ENCODE assay signal across 26 cellular contexts in the genomic region with DNA sequence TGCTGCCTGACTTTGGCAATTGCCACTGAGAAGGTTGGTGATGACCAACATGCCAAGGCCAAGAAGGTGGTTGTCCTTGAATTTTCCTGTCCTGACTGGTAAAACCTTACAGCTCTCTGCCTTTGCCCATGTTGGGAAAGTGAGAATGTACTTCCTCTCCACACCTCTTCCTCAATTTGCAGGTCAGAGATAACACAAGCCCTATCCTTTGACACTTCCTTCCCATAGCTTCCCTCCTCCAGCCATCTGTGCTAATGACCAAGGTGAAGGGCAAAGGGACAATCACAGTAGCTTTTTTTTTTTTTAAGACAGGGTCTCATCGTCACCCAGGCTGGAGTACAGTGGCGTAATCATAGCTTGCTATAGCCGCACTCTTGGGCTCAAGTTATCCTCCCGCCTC. TPM values are rescaled to one million over a fixed set of nuclear protein-coding genes. Genes with fewer than 3 reads are reported as not detected.
DNase-seq lines count a peak whose midpoint lies in the region; ATAC-seq and TF ChIP-seq lines count a peak whose summit lies in the region.
"Had no signal": no experiment of that assay in that cellular context is flagged by ENCODE, and none has a peak within 500 bp of the region (broad histone marks: within the 10 kb centered on the region; RNA-seq: fewer than 3 reads in every experiment).

No MANE protein-coding gene starts in this region.

- H3K4me1 ChIP-seq in OCI-LY7 (ENCODE audit: insufficient read depth, low read length, poor library complexity, severe bottlenecking), result peaks cover 23% of the 10 kb centered on the region
- peaks cover 12% of the 10 kb centered on the region for H3K4me1 ChIP-seq in CD8-positive, alpha-beta memory T cell (ENCODE audit: insufficient read depth, low read length)
- H3K4me1 ChIP-seq in naive thymus-derived CD4-positive, alpha-beta T cell (ENCODE audit: control insufficient read depth in 2 of 2, insufficient read depth in 2 of 2, low read length in 2 of 2), result peaks cover 6 to 13% of the 10 kb centered on the region in 2 donors

- no peaks in the 10 kb centered on the region for H3K9me3 ChIP-seq in OCI-LY7 (ENCODE audit: low read length)
- no peaks in the 10 kb centered on the region for H3K9me3 ChIP-seq in CD8-positive, alpha-beta memory T cell (ENCODE audit: low read length)
- H3K9me3 ChIP-seq in naive thymus-derived CD4-positive, alpha-beta T cell (ENCODE audit: control insufficient read depth in 2 of 3, low read length in 3 of 3), result no peaks in the 10 kb centered on the region
- H3K9me3 ChIP-seq: gastroesophageal sphincter, vagina had no signal

- H3K4me3 Mint-ChIP-seq in activated naive CD8-positive, alpha-beta T cell treated with anti-CD3 and anti-CD28 coated beads for 36 hours, result no peak overlapping the region
- no peak overlapping the region for H3K4me3 Mint-ChIP-seq in activated naive CD8-positive, alpha-beta T cell treated with anti-CD3 and anti-CD28 coated beads, Interleukin-2, amount 50 U/mL, for 24 hours
- peak overlapping the region in 2 of 7 donors; percentile 8 to 37 for H3K4me3 Mint-ChIP-seq in CD8-positive, alpha-beta memory T cell
- no peak overlapping the region for H3K4me3 Mint-ChIP-seq in naive thymus-derived CD4-positive, alpha-beta T cell
- H3K4me3 Mint-ChIP-seq: activated CD4-positive, alpha-beta memory T cell treated with anti-CD3 and anti-CD28 coated beads for 36 hours; CD4-positive, alpha-beta memory T cell; central memory CD8-positive, alpha-beta T cell; HFFc6 had no signal

- no peaks in the 10 kb centered on the region for H3K9me3 Mint-ChIP-seq in activated naive CD8-positive, alpha-beta T cell treated with anti-CD3 and anti-CD28 coated beads for 36 hours
- no peaks in the 10 kb centered on the region for H3K9me3 Mint-ChIP-seq in activated naive CD8-positive, alpha-beta T cell treated with anti-CD3 and anti-CD28 coated beads, Interleukin-2, amount 50 U/mL, for 24 hours
- H3K9me3 Mint-ChIP-seq in CD8-positive, alpha-beta memory T cell, result peaks cover 0 to 10% (median 7%) of the 10 kb centered on the region in 5 donors
- peaks cover 0 to 17% (median 0%) of the 10 kb centered on the region in 11 donors for H3K9me3 Mint-ChIP-seq in naive thymus-derived CD4-positive, alpha-beta T cell
- H3K9me3 Mint-ChIP-seq: central memory CD8-positive, alpha-beta T cell had no signal

- H3K27ac Mint-ChIP-seq in activated naive CD8-positive, alpha-beta T cell treated with anti-CD3 and anti-CD28 coated beads for 36 hours, result peak overlapping the region; percentile 23
- no peak overlapping the region for H3K27ac Mint-ChIP-seq in activated naive CD8-positive, alpha-beta T cell treated with anti-CD3 and anti-CD28 coated beads, Interleukin-2, amount 50 U/mL, for 24 hours
- H3K27ac Mint-ChIP-seq in CD8-positive, alpha-beta memory T cell, result peak overlapping the region in 4 of 8 donors; percentile 14 to 100 (median 74)
- H3K27ac Mint-ChIP-seq in naive thymus-derived CD4-positive, alpha-beta T cell, result peak overlapping the region in 3 of 9 donors; percentile 28 to 100 (median 61)
- H3K27ac Mint-ChIP-seq: activated CD4-positive, alpha-beta memory T cell treated with anti-CD3 and anti-CD28 coated beads for 36 hours; HFFc6 had no signal

- peaks cover 16% of the 10 kb centered on the region for H3K36me3 ChIP-seq in OCI-LY7 (ENCODE audit: insufficient read depth, low read length)
- H3K36me3 ChIP-seq in CD8-positive, alpha-beta memory T cell (ENCODE audit: insufficient read depth, low read length), result no peaks in the 10 kb centered on the region
- H3K36me3 ChIP-seq in naive thymus-derived CD4-positive, alpha-beta T cell (ENCODE audit: control insufficient read depth in 2 of 3, insufficient read depth in 3 of 3, low read length in 3 of 3), result peaks cover 0 to 4% (median 0%) of the 10 kb centered on the region in 3 experiments
- H3K36me3 ChIP-seq: gastroesophageal sphincter, vagina had no signal

- POLR2A ChIA-PET in OCI-LY7 (lab: Charles Lee), result interaction anchor here (0.8 kb wide), 1 partner anchor 127 kb away, joined by 4 read pairs; no protein-coding TSS in a partner anchor
- POLR2A ChIA-PET in CD8-positive, alpha-beta memory T cell (lab: Charles Lee), result interaction anchor here (0.6 to 0.7 kb wide), 2 partner anchors 28 to 122 kb away, joined by 3 to 5 read pairs; no protein-coding TSS in a partner anchor
- POLR2A ChIA-PET in naive thymus-derived CD4-positive, alpha-beta T cell (lab: Charles Lee), result no interaction called here

- peaks cover 19% of the 10 kb centered on the region for H3K79me2 ChIP-seq in OCI-LY7 (ENCODE audit: insufficient read depth, low read depth, low read length)

- H3K9me2 ChIP-seq in OCI-LY7 (ENCODE audit: insufficient read depth, low read length), result no peaks in the 10 kb centered on the region

- no peak for TF ChIP-seq CTCF in OCI-LY7 (conservative IDR thresholded peaks at IDR 0.05; ENCODE audit: low read length)

- CTCF ChIA-PET in OCI-LY7 (lab: Charles Lee; ENCODE audit: unreplicated experiment), result interaction anchor here (0.5 to 0.6 kb wide), 2 partner anchors 15 to 93 kb away, joined by 3 read pairs; no protein-coding TSS in a partner anchor
- CTCF ChIA-PET in CD8-positive, alpha-beta memory T cell (lab: Charles Lee), result no interaction called here
- CTCF ChIA-PET in naive thymus-derived CD4-positive, alpha-beta T cell (lab: Charles Lee), result interaction anchor here (0.6 kb wide), 1 partner anchor 161 kb away, joined by 3 read pairs; no protein-coding TSS in a partner anchor

- no TSS peak for BruUV-seq in OCI-LY7 (replicated peaks; lab: Mats Ljungman, UMichigan)

- peaks cover 19% of the 10 kb centered on the region for H3K36me3 Mint-ChIP-seq in activated naive CD8-positive, alpha-beta T cell treated with anti-CD3 and anti-CD28 coated beads for 36 hours
- peaks cover 16% of the 10 kb centered on the region for H3K36me3 Mint-ChIP-seq in activated naive CD8-positive, alpha-beta T cell treated with anti-CD3 and anti-CD28 coated beads, Interleukin-2, amount 50 U/mL, for 24 hours (ENCODE audit: low read depth)
- peaks cover 0 to 20% (median 1%) of the 10 kb centered on the region in 3 donors for H3K36me3 Mint-ChIP-seq in CD8-positive, alpha-beta memory T cell
- H3K36me3 Mint-ChIP-seq in naive thymus-derived CD4-positive, alpha-beta T cell, result peaks cover 0 to 16% (median 0%) of the 10 kb centered on the region in 5 donors

- H3K4me1 Mint-ChIP-seq in activated naive CD8-positive, alpha-beta T cell treated with anti-CD3 and anti-CD28 coated beads for 36 hours, result peaks cover 22% of the 10 kb centered on the region
- H3K4me1 Mint-ChIP-seq in activated naive CD8-positive, alpha-beta T cell treated with anti-CD3 and anti-CD28 coated beads, Interleukin-2, amount 50 U/mL, for 24 hours, result peaks cover 31% of the 10 kb centered on the region
- peaks cover 30 to 31% (median 30%) of the 10 kb centered on the region in 3 donors for H3K4me1 Mint-ChIP-seq in CD8-positive, alpha-beta memory T cell
- H3K4me1 Mint-ChIP-seq in naive thymus-derived CD4-positive, alpha-beta T cell, result peaks cover 6 to 33% (median 24%) of the 10 kb centered on the region in 7 donors

- H3K27ac ChIP-seq in OCI-LY7 (ENCODE audit: low read depth, low read length, poor library complexity, severe bottlenecking), result no peak overlapping the region
- H3K27ac ChIP-seq in caudate nucleus (ENCODE audit: low read depth, low read length), result peak overlapping the region; percentile 20
- no peak overlapping the region for H3K27ac ChIP-seq in CD8-positive, alpha-beta memory T cell (ENCODE audit: low read depth, low read length)
- H3K27ac ChIP-seq in naive thymus-derived CD4-positive, alpha-beta T cell (ENCODE audit: low read depth, low read length), result no peak overlapping the region
- H3K27ac ChIP-seq: gastroesophageal sphincter, KMS-11, RWPE1, vagina had no signal

- intact Hi-C loops in OCI-LY7 (cut with micrococcal nuclease; ENCODE audit: unreplicated experiment), result no loop called here
- intact Hi-C loops in naive thymus-derived CD4-positive, alpha-beta T cell (cut with micrococcal nuclease), result no loop called here

- peaks cover 11% of the 10 kb centered on the region for H4K20me1 ChIP-seq in OCI-LY7 (ENCODE audit: insufficient read depth, low read length)

- no peaks in the 10 kb centered on the region for H3K27me3 ChIP-seq in CD8-positive, alpha-beta memory T cell (ENCODE audit: insufficient read depth, low read length, poor library complexity, severe bottlenecking)
- H3K27me3 ChIP-seq in naive thymus-derived CD4-positive, alpha-beta T cell (ENCODE audit: control insufficient read depth in 2 of 2, insufficient read depth in 2 of 2, low read length in 2 of 2), result no peaks in the 10 kb centered on the region
- H3K27me3 ChIP-seq: gastroesophageal sphincter, vagina had no signal

- DNase-seq in activated naive CD8-positive, alpha-beta T cell treated with anti-CD3 and anti-CD28 coated beads for 36 hours, result no peak
- no peak for DNase-seq in activated naive CD8-positive, alpha-beta T cell treated with anti-CD3 and anti-CD28 coated beads, Interleukin-2, amount 50 U/mL, for 24 hours
- DNase-seq in OCI-LY7 (ENCODE audit: low spot score) (no peak), caudate nucleus (lab: John Stamatoyannopoulos, UW) (no peak), NCI-H1105 treated with DMSO at 0.1 percent for 48 hours (lab: John Stamatoyannopoulos, UW) (no peak)
- DNase-seq in CD8-positive, alpha-beta memory T cell, result no peak
- DNase-seq in naive thymus-derived CD4-positive, alpha-beta T cell, result no peak
- DNase-seq: activated CD4-positive, alpha-beta memory T cell treated with anti-CD3 and anti-CD28 coated beads for 36 hours; activated gamma-delta T cell treated with Interleukin-2 at 50 U/mL for 16 hours; activated T-cell treated with anti-CD3 and anti-CD28 coated beads for 4 hours; CD4-positive, alpha-beta memory T cell; DMS53; effector CD4-positive, alpha-beta T cell; HFFc6; NCI-H1417 treated with DMSO at 0.1 percent for 48 hours; NCI-H2171; NCI-H774; stimulated activated CD8-positive, alpha-beta memory T cell treated with anti-CD3 and anti-CD28 coated beads, Interleukin-4, amount 100 ng/mL, for 48 hours; substantia nigra had no signal

- H3K4me3 ChIP-seq in OCI-LY7 (ENCODE audit: low read depth, low read length, poor library complexity, severe bottlenecking), result no peak overlapping the region
- H3K4me3 ChIP-seq in CD8-positive, alpha-beta memory T cell (ENCODE audit: low read length), result no peak overlapping the region
- H3K4me3 ChIP-seq in naive thymus-derived CD4-positive, alpha-beta T cell (ENCODE audit: low read length), result no peak overlapping the region
- H3K4me3 ChIP-seq: gastroesophageal sphincter, vagina had no signal

- peak overlapping the region; percentile 41; the same call in 1 of the 2 replicates for H2AFZ ChIP-seq in OCI-LY7 (ENCODE audit: low read length)

- no peak for ATAC-seq in activated naive CD8-positive, alpha-beta T cell treated with anti-CD3 and anti-CD28 coated beads, Interleukin-2, amount 50 U/mL, for 24 hours
- ATAC-seq in naive thymus-derived CD4-positive, alpha-beta T cell, result no peak
- ATAC-seq in HG03457 (IDR thresholded peaks at IDR 0.05; ENCODE audit: unreplicated experiment), result no peak
- ATAC-seq: esophagus mucosa, gastroesophageal sphincter had no signal

- no peak overlapping the region for H3K4me2 ChIP-seq in OCI-LY7 (ENCODE audit: low read length)
- H3K4me2 ChIP-seq: KMS-11 had no signal

- peaks cover 13% of the 10 kb centered on the region for H3K27me3 Mint-ChIP-seq in activated naive CD8-positive, alpha-beta T cell treated with anti-CD3 and anti-CD28 coated beads for 36 hours
- H3K27me3 Mint-ChIP-seq in activated naive CD8-positive, alpha-beta T cell treated with anti-CD3 and anti-CD28 coated beads, Interleukin-2, amount 50 U/mL, for 24 hours, result peaks cover 3% of the 10 kb centered on the region
- H3K27me3 Mint-ChIP-seq in CD8-positive, alpha-beta memory T cell, result peaks cover 0 to 17% of the 10 kb centered on the region in 2 donors
- peaks cover 0 to 22% (median 4%) of the 10 kb centered on the region in 5 donors for H3K27me3 Mint-ChIP-seq in naive thymus-derived CD4-positive, alpha-beta T cell
- H3K27me3 Mint-ChIP-seq: central memory CD8-positive, alpha-beta T cell had no signal

RNA-seq across cellular contexts. Expression of a gene that starts 3.0 kb away (rescaled TPM):
- total RNA-seq in activated naive CD8-positive, alpha-beta T cell treated with anti-CD3 and anti-CD28 coated beads for 36 hours, result 100 to 1,000 TPM; 510 to 512 TPM
- total RNA-seq in OCI-LY7 (2014; rRNA removed; shearing (Covaris generic)), result 407 and 572 TPM in 2 replicates
- total RNA-seq in OCI-LY7 (2022), result 562 and 598 TPM in 2 replicates
- total RNA-seq in CD8-positive, alpha-beta memory T cell, result 100 to 1,000 TPM; 503 to 527 TPM
- polyA plus RNA-seq in CD8-positive, alpha-beta memory T cell, result 815 TPM
- total RNA-seq in naive thymus-derived CD4-positive, alpha-beta T cell, result 100 to 1,000 TPM; 172 to 342 (median 235) TPM
- 100 to 1,000 TPM; 665 to 824 TPM for polyA plus RNA-seq in naive thymus-derived CD4-positive, alpha-beta T cell

RNA-seq across cellular contexts. Expression of a gene that starts 24.2 kb away (rescaled TPM):
- not detected for total RNA-seq in activated naive CD8-positive, alpha-beta T cell treated with anti-CD3 and anti-CD28 coated beads for 36 hours
- total RNA-seq in OCI-LY7 (2014; rRNA removed; shearing (Covaris generic)), result 0.08 TPM in 1 of 2 replicates, not detected in the other
- total RNA-seq in OCI-LY7 (2022), result 0.68 and 0.72 TPM in 2 replicates
- not detected for total RNA-seq in CD8-positive, alpha-beta memory T cell
- polyA plus RNA-seq in CD8-positive, alpha-beta memory T cell, result not detected
- under 1 TPM in 3 of 5 experiments, not detected in 2; 0.24 to 0.95 (median 0.73) TPM for total RNA-seq in naive thymus-derived CD4-positive, alpha-beta T cell
- polyA plus RNA-seq in naive thymus-derived CD4-positive, alpha-beta T cell, result not detected
- total RNA-seq: activated CD4-positive, alpha-beta memory T cell treated with anti-CD3 and anti-CD28 coated beads for 36 hours had no signal
- polyA plus RNA-seq: CD4-positive, alpha-beta memory T cell had no signal
